Comparison of ENCODE assay signal across 8 cellular contexts in genomic region chr1:28249013-28249870, GRCh38. TPM values are rescaled to one million over a fixed set of nuclear protein-coding genes. Genes with fewer than 3 reads are reported as not detected.
DNase-seq lines count a peak whose midpoint lies in the region; ATAC-seq and TF ChIP-seq lines count a peak whose summit lies in the region.

No MANE protein-coding gene starts in this region.

- no peaks in the 10 kb centered on the region for H3K36me3 ChIP-seq in SU-DHL-6 (ENCODE audit: low read length)

- peak overlapping the region; percentile 80 for H2AFZ ChIP-seq in SU-DHL-6 (ENCODE audit: low read depth, low read length, severe bottlenecking)

- peaks cover 21% of the 10 kb centered on the region for H3K36me3 Mint-ChIP-seq in effector memory CD8-positive, alpha-beta T cell (ENCODE audit: insufficient read depth)

- no peak for TF ChIP-seq CTCF in SU-DHL-6 (IDR thresholded peaks at IDR 0.05; ENCODE audit: insufficient read depth, low read length, poor library complexity, severe bottlenecking)

- H3F3A ChIP-seq in SU-DHL-6 (ENCODE audit: insufficient read depth), result peaks cover 33% of the 10 kb centered on the region

- no peak for ATAC-seq in effector memory CD8-positive, alpha-beta T cell (replicated peaks)
- no peak for ATAC-seq in GM21717 (IDR thresholded peaks at IDR 0.05; ENCODE audit: unreplicated experiment)
- no peak for ATAC-seq in GM21528 (IDR thresholded peaks at IDR 0.05; ENCODE audit: low FRiP score, unreplicated experiment)
- ATAC-seq in HG02678 (IDR thresholded peaks at IDR 0.05; ENCODE audit: unreplicated experiment), result no peak

- H3K27me3 ChIP-seq in SU-DHL-6 (ENCODE audit: low read length), result no peaks in the 10 kb centered on the region

- peaks cover 35 to 38% of the 10 kb centered on the region in 2 donors for H3K4me1 Mint-ChIP-seq in effector memory CD8-positive, alpha-beta T cell (ENCODE audit: low read depth in 2 of 2)

- no peaks in the 10 kb centered on the region for H4K20me1 ChIP-seq in SU-DHL-6 (ENCODE audit: low read depth, low read length)

- H3K4me2 ChIP-seq in SU-DHL-6 (ENCODE audit: low read depth, low read length, poor library complexity, severe bottlenecking), result peak overlapping the region; percentile 93

- H3K4me3 Mint-ChIP-seq in effector memory CD8-positive, alpha-beta T cell, result peak overlapping the region; percentile 85 to 93

- H3K9me3 Mint-ChIP-seq in effector memory CD8-positive, alpha-beta T cell, result no peaks in the 10 kb centered on the region

- H3K9ac ChIP-seq in SU-DHL-6 (ENCODE audit: low read length), result peak overlapping the region; percentile 75

- peak overlapping the region; percentile 95 for H3K27ac ChIP-seq in SU-DHL-6 (ENCODE audit: low read depth, low read length)

- peak overlapping the region; percentile 94 to 99 for H3K27ac Mint-ChIP-seq in effector memory CD8-positive, alpha-beta T cell

- in situ Hi-C loops in KBM-7 (cut with MboI; ENCODE audit: low pct_unique_long_range_greater_than_20kb, low sequenced_read_pairs), result no loop called here

- H3K9me3 ChIP-seq in SU-DHL-6 (ENCODE audit: insufficient read depth, low read length), result no peaks in the 10 kb centered on the region

- H3K9me2 ChIP-seq in SU-DHL-6 (replicated peaks; ENCODE audit: insufficient read depth, low read length), result no peaks in the 10 kb centered on the region

- H3K27me3 Mint-ChIP-seq in effector memory CD8-positive, alpha-beta T cell, result no peaks in the 10 kb centered on the region

- DNase-seq in EL, result peak; percentile 78
- peak; percentile 77 for DNase-seq in KBM-7
- DNase-seq in effector memory CD8-positive, alpha-beta T cell, result no peak
- peak; percentile 35 for DNase-seq in mucosa of gallbladder (ENCODE audit: low spot score)

- peaks cover 9% of the 10 kb centered on the region; the same call in 1 of the 2 replicates for H3K79me2 ChIP-seq in SU-DHL-6 (ENCODE audit: insufficient read depth, low read length)

- peak overlapping the region; percentile 23 for H3K4me3 ChIP-seq in SU-DHL-6 (ENCODE audit: insufficient read depth, low read length, poor library complexity, severe bottlenecking)

RNA-seq across cellular contexts. Expression of gene SESN2, which starts 10.1 kb away (rescaled TPM):
- total RNA-seq in mucosa of gallbladder, result 19.6 TPM

RNA-seq across cellular contexts. Expression of gene ATP5IF1, which starts 13.3 kb away (rescaled TPM):
- total RNA-seq in mucosa of gallbladder, result 208 TPM

RNA-seq across cellular contexts. Expression of gene DNAJC8, which starts 16.4 kb away (rescaled TPM):
- 61.9 TPM for total RNA-seq in mucosa of gallbladder

Comparison
In these comparisons a context has a peak if more than half of its experiments do, and no peak if none do; other contexts are left out.
1. DNase-seq: peak in EL (single experiment), KBM-7 (single experiment) and mucosa of gallbladder (single experiment); none in effector memory CD8-positive, alpha-beta T cell (0 of 3).